ENCODE assay signal across 2 cellular contexts in the genomic region with DNA sequence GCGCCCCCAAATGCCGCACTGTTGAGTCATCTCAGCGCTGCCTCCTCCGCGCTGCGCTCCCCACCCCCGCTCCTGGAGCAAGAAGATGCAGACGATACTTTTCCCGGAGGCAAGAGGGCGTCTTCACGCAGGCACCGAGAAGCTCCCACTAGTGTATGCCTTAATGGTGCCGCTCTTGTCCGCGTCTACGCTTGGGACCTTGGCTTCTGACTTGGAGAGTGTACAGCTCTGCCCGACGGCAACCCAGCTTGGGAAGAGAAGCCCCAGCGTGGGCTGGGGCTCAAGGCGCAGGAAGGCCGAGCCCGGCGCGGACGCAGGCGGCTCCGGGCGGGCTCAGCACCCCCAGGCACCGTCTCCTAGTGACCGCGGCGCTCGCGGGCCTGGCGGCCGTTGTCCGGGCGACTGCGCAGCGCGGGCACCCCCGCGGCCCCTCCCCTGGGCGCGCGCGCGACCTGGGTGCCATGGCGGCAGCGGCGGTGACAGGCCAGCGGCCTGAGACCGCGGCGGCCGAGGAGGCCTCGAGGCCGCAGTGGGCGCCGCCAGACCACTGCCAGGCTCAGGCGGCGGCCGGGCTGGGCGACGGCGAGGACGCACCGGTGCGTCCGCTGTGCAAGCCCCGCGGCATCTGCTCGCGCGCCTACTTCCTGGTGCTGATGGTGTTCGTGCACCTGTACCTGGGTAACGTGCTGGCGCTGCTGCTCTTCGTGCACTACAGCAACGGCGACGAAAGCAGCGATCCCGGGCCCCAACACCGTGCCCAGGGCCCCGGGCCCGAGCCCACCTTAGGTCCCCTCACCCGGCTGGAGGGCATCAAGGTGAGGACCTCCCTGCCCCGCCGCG.
TF ChIP-seq lines count a peak whose summit lies in the region.

A gene with protein sequence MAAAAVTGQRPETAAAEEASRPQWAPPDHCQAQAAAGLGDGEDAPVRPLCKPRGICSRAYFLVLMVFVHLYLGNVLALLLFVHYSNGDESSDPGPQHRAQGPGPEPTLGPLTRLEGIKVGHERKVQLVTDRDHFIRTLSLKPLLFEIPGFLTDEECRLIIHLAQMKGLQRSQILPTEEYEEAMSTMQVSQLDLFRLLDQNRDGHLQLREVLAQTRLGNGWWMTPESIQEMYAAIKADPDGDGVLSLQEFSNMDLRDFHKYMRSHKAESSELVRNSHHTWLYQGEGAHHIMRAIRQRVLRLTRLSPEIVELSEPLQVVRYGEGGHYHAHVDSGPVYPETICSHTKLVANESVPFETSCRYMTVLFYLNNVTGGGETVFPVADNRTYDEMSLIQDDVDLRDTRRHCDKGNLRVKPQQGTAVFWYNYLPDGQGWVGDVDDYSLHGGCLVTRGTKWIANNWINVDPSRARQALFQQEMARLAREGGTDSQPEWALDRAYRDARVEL (plus strand): TSS at position 446 of the 840 bp plus-strand sequence. CDS start 16 bp downstream, at position 462.

TF ChIP-seq in HEK293, 187 proteins besides CTCF, POLR2A, EP300 and RAD21 (continued from another document and continues in another):
- TF ChIP-seq, protein P1, sequence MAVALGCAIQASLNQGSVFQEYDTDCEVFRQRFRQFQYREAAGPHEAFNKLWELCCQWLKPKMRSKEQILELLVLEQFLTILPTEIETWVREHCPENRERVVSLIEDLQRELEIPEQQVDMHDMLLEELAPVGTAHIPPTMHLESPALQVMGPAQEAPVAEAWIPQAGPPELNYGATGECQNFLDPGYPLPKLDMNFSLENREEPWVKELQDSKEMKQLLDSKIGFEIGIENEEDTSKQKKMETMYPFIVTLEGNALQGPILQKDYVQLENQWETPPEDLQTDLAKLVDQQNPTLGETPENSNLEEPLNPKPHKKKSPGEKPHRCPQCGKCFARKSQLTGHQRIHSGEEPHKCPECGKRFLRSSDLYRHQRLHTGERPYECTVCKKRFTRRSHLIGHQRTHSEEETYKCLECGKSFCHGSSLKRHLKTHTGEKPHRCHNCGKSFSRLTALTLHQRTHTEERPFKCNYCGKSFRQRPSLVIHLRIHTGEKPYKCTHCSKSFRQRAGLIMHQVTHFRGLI (tag by site-specific recombination; IDR thresholded peaks at IDR 0.05): peak; percentile 69
- TF ChIP-seq ZBTB20 (tag by site-specific recombination; IDR thresholded peaks at IDR 0.05) (peak; percentile 100), WT1 (tag by site-specific recombination; IDR thresholded peaks at IDR 0.05) (0 out of 2 replicates have a peak, but pooled peaks have one; percentile 39), ZNF146 (tag by site-specific recombination; IDR thresholded peaks at IDR 0.05) (no peak), BCL11B (tag by site-specific recombination; IDR thresholded peaks at IDR 0.05; ENCODE audit: low read depth) (peak; percentile 38; the same call in 1 of the 2 replicates), ZNF214 (tag by site-specific recombination; IDR thresholded peaks at IDR 0.05; ENCODE audit: borderline replicate concordance) (no peak), ZNF366 (tag by site-specific recombination; conservative IDR thresholded peaks at IDR 0.05) (no peak), OVOL3 (tag by site-specific recombination; IDR thresholded peaks at IDR 0.05) (no peak), SP2 (tag by site-specific recombination; IDR thresholded peaks at IDR 0.05) (0 out of 2 replicates have a peak, but pooled peaks have one; percentile 15), ZNF335 (tag by site-specific recombination; conservative IDR thresholded peaks at IDR 0.05) (peak; percentile 92), ZNF324 (tag by site-specific recombination; IDR thresholded peaks at IDR 0.05) (peak; percentile 50; the same call in 1 of the 2 replicates), ZBTB48 (tag by site-specific recombination; IDR thresholded peaks at IDR 0.05) (0 out of 2 replicates have a peak, but pooled peaks have one; percentile 32)
- TF ChIP-seq, protein P2, sequence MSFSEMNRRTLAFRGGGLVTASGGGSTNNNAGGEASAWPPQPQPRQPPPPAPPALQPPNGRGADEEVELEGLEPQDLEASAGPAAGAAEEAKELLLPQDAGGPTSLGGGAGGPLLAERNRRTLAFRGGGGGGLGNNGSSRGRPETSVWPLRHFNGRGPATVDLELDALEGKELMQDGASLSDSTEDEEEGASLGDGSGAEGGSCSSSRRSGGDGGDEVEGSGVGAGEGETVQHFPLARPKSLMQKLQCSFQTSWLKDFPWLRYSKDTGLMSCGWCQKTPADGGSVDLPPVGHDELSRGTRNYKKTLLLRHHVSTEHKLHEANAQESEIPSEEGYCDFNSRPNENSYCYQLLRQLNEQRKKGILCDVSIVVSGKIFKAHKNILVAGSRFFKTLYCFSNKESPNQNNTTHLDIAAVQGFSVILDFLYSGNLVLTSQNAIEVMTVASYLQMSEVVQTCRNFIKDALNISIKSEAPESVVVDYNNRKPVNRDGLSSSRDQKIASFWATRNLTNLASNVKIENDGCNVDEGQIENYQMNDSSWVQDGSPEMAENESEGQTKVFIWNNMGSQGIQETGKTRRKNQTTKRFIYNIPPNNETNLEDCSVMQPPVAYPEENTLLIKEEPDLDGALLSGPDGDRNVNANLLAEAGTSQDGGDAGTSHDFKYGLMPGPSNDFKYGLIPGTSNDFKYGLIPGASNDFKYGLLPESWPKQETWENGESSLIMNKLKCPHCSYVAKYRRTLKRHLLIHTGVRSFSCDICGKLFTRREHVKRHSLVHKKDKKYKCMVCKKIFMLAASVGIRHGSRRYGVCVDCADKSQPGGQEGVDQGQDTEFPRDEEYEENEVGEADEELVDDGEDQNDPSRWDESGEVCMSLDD (tag by site-specific recombination; IDR thresholded peaks at IDR 0.05): peak; percentile 68
- TF ChIP-seq, protein P3, sequence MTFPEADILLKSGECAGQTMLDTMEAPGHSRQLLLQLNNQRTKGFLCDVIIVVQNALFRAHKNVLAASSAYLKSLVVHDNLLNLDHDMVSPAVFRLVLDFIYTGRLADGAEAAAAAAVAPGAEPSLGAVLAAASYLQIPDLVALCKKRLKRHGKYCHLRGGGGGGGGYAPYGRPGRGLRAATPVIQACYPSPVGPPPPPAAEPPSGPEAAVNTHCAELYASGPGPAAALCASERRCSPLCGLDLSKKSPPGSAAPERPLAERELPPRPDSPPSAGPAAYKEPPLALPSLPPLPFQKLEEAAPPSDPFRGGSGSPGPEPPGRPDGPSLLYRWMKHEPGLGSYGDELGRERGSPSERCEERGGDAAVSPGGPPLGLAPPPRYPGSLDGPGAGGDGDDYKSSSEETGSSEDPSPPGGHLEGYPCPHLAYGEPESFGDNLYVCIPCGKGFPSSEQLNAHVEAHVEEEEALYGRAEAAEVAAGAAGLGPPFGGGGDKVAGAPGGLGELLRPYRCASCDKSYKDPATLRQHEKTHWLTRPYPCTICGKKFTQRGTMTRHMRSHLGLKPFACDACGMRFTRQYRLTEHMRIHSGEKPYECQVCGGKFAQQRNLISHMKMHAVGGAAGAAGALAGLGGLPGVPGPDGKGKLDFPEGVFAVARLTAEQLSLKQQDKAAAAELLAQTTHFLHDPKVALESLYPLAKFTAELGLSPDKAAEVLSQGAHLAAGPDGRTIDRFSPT (tag by site-specific recombination; IDR thresholded peaks at IDR 0.05): peak; percentile 92
- TF ChIP-seq, protein P4, sequence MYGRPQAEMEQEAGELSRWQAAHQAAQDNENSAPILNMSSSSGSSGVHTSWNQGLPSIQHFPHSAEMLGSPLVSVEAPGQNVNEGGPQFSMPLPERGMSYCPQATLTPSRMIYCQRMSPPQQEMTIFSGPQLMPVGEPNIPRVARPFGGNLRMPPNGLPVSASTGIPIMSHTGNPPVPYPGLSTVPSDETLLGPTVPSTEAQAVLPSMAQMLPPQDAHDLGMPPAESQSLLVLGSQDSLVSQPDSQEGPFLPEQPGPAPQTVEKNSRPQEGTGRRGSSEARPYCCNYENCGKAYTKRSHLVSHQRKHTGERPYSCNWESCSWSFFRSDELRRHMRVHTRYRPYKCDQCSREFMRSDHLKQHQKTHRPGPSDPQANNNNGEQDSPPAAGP (tag by site-specific recombination; IDR thresholded peaks at IDR 0.05): peak; percentile 80

TF ChIP-seq in WTC11, 78 proteins besides CTCF, POLR2A, EP300 and RAD21 (continued from another document and continues in another):
- TF ChIP-seq, protein P5, sequence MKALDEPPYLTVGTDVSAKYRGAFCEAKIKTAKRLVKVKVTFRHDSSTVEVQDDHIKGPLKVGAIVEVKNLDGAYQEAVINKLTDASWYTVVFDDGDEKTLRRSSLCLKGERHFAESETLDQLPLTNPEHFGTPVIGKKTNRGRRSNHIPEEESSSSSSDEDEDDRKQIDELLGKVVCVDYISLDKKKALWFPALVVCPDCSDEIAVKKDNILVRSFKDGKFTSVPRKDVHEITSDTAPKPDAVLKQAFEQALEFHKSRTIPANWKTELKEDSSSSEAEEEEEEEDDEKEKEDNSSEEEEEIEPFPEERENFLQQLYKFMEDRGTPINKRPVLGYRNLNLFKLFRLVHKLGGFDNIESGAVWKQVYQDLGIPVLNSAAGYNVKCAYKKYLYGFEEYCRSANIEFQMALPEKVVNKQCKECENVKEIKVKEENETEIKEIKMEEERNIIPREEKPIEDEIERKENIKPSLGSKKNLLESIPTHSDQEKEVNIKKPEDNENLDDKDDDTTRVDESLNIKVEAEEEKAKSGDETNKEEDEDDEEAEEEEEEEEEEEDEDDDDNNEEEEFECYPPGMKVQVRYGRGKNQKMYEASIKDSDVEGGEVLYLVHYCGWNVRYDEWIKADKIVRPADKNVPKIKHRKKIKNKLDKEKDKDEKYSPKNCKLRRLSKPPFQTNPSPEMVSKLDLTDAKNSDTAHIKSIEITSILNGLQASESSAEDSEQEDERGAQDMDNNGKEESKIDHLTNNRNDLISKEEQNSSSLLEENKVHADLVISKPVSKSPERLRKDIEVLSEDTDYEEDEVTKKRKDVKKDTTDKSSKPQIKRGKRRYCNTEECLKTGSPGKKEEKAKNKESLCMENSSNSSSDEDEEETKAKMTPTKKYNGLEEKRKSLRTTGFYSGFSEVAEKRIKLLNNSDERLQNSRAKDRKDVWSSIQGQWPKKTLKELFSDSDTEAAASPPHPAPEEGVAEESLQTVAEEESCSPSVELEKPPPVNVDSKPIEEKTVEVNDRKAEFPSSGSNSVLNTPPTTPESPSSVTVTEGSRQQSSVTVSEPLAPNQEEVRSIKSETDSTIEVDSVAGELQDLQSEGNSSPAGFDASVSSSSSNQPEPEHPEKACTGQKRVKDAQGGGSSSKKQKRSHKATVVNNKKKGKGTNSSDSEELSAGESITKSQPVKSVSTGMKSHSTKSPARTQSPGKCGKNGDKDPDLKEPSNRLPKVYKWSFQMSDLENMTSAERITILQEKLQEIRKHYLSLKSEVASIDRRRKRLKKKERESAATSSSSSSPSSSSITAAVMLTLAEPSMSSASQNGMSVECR (CRISPR knock-in tag; IDR thresholded peaks at IDR 0.05; ENCODE audit: borderline replicate concordance): no peak
- TF ChIP-seq ZNF396 (CRISPR knock-in tag; IDR thresholded peaks at IDR 0.05; ENCODE audit: borderline replicate concordance) (no peak), ZNF232 (CRISPR knock-in tag; IDR thresholded peaks at IDR 0.05) (no peak), ZNF121 (CRISPR knock-in tag; IDR thresholded peaks at IDR 0.05) (no peak), TEAD4 (CRISPR knock-in tag; IDR thresholded peaks at IDR 0.05) (no peak), OVOL2 (CRISPR knock-in tag; IDR thresholded peaks at IDR 0.05; ENCODE audit: borderline replicate concordance) (no peak), EMX1 (CRISPR knock-in tag; IDR thresholded peaks at IDR 0.05) (no peak), NFYB (CRISPR knock-in tag; conservative IDR thresholded peaks at IDR 0.05; ENCODE audit: low read depth) (0 out of 2 replicates have a peak, but pooled peaks have one; percentile 3), KAT7 (CRISPR knock-in tag; IDR thresholded peaks at IDR 0.05; ENCODE audit: borderline replicate concordance) (no peak)
- TF ChIP-seq, protein P6, sequence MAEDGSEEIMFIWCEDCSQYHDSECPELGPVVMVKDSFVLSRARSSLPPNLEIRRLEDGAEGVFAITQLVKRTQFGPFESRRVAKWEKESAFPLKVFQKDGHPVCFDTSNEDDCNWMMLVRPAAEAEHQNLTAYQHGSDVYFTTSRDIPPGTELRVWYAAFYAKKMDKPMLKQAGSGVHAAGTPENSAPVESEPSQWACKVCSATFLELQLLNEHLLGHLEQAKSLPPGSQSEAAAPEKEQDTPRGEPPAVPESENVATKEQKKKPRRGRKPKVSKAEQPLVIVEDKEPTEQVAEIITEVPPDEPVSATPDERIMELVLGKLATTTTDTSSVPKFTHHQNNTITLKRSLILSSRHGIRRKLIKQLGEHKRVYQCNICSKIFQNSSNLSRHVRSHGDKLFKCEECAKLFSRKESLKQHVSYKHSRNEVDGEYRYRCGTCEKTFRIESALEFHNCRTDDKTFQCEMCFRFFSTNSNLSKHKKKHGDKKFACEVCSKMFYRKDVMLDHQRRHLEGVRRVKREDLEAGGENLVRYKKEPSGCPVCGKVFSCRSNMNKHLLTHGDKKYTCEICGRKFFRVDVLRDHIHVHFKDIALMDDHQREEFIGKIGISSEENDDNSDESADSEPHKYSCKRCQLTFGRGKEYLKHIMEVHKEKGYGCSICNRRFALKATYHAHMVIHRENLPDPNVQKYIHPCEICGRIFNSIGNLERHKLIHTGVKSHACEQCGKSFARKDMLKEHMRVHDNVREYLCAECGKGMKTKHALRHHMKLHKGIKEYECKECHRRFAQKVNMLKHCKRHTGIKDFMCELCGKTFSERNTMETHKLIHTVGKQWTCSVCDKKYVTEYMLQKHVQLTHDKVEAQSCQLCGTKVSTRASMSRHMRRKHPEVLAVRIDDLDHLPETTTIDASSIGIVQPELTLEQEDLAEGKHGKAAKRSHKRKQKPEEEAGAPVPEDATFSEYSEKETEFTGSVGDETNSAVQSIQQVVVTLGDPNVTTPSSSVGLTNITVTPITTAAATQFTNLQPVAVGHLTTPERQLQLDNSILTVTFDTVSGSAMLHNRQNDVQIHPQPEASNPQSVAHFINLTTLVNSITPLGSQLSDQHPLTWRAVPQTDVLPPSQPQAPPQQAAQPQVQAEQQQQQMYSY (CRISPR knock-in tag; IDR thresholded peaks at IDR 0.05): no peak
- TF ChIP-seq, protein P7, sequence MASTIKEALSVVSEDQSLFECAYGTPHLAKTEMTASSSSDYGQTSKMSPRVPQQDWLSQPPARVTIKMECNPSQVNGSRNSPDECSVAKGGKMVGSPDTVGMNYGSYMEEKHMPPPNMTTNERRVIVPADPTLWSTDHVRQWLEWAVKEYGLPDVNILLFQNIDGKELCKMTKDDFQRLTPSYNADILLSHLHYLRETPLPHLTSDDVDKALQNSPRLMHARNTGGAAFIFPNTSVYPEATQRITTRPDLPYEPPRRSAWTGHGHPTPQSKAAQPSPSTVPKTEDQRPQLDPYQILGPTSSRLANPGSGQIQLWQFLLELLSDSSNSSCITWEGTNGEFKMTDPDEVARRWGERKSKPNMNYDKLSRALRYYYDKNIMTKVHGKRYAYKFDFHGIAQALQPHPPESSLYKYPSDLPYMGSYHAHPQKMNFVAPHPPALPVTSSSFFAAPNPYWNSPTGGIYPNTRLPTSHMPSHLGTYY (CRISPR knock-in tag; IDR thresholded peaks at IDR 0.05): no peak
- TF ChIP-seq, protein P8, sequence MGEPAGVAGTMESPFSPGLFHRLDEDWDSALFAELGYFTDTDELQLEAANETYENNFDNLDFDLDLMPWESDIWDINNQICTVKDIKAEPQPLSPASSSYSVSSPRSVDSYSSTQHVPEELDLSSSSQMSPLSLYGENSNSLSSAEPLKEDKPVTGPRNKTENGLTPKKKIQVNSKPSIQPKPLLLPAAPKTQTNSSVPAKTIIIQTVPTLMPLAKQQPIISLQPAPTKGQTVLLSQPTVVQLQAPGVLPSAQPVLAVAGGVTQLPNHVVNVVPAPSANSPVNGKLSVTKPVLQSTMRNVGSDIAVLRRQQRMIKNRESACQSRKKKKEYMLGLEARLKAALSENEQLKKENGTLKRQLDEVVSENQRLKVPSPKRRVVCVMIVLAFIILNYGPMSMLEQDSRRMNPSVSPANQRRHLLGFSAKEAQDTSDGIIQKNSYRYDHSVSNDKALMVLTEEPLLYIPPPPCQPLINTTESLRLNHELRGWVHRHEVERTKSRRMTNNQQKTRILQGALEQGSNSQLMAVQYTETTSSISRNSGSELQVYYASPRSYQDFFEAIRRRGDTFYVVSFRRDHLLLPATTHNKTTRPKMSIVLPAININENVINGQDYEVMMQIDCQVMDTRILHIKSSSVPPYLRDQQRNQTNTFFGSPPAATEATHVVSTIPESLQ (CRISPR knock-in tag; IDR thresholded peaks at IDR 0.05): no peak
- TF ChIP-seq, protein P9, sequence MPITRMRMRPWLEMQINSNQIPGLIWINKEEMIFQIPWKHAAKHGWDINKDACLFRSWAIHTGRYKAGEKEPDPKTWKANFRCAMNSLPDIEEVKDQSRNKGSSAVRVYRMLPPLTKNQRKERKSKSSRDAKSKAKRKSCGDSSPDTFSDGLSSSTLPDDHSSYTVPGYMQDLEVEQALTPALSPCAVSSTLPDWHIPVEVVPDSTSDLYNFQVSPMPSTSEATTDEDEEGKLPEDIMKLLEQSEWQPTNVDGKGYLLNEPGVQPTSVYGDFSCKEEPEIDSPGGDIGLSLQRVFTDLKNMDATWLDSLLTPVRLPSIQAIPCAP (CRISPR knock-in tag; IDR thresholded peaks at IDR 0.05): no peak
